Comparison of ENCODE assay signal across 15 cellular contexts in the genomic region with DNA sequence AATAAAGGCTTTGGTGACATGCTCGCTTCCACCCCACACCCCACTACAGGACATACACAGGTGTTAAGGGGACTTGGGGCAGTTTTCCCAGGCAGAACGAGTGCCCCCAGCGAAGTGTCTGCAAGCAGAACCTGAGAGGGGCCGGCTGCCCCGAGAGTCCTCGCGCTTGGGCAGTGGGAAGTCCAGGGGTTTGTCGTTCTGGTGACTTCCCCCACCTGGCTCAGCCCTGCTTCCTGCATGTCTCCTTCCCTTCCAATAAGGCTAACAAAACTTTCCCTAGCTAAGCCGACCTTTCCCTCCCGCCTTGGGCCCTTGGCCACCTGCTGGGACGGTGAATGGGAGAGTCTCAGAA. TPM values are rescaled to one million over a fixed set of nuclear protein-coding genes. Genes with fewer than 3 reads are reported as not detected.
DNase-seq lines count a peak whose midpoint lies in the region; ATAC-seq, FAIRE-seq and TF ChIP-seq lines count a peak whose summit lies in the region.
"Had no signal": no experiment of that assay in that cellular context is flagged by ENCODE, and none has a peak within 500 bp of the region (broad histone marks: within the 10 kb centered on the region; RNA-seq: fewer than 3 reads in every experiment).

No MANE protein-coding gene starts in this region.

- intact Hi-C loops in dorsolateral prefrontal cortex (cut with DNase I) (no loop called here), lower lobe of right lung (cut with DNase I) (no loop called here), testis (cut with DNase I; ENCODE audit: low total_unique reads) (no loop called here)

- H3K36me3 ChIP-seq in lower lobe of right lung = no peaks in the 10 kb centered on the region
- H3K36me3 ChIP-seq in testis (ENCODE audit: low read depth, missing control alignments) = no peaks in the 10 kb centered on the region

- H3K9me3 ChIP-seq in lower lobe of right lung (no peaks in the 10 kb centered on the region), testis (no peaks in the 10 kb centered on the region)

- 49 to 71% methylated on average over 10 to 11 of the region's 11 CpGs for WGBS in testis, 2 donors

- H3K4me1 ChIP-seq in lower lobe of right lung = peaks cover 34% of the 10 kb centered on the region
- peaks cover 7% of the 10 kb centered on the region for H3K4me1 ChIP-seq in testis

- ATAC-seq in lower lobe of right lung = peak; percentile 16 to 17
- no peak for ATAC-seq in GM19397 (IDR thresholded peaks at IDR 0.05; ENCODE audit: unreplicated experiment)

- peak overlapping the region in 4 of 59 donors; percentile 11 to 31 (median 30) for H3K27ac ChIP-seq in dorsolateral prefrontal cortex
- peak overlapping the region; percentile 70 for H3K27ac ChIP-seq in lower lobe of right lung
- H3K27ac ChIP-seq in testis = no peak overlapping the region

- TF ChIP-seq POLR2A in testis (IDR thresholded peaks at IDR 0.05) = no peak

- no peak for TF ChIP-seq CTCF in dorsolateral prefrontal cortex (IDR thresholded peaks at IDR 0.05 in 54 of 56, conservative IDR thresholded peaks at IDR 0.05 in 2 of 56; ENCODE audit: low read depth in 1 of 56, partially characterized antibody in 56 of 56)
- TF ChIP-seq CTCF in lower lobe of right lung (IDR thresholded peaks at IDR 0.05) = no peak
- no peak for TF ChIP-seq CTCF in testis (IDR thresholded peaks at IDR 0.05)

- no peak for FAIRE-seq in HTR-8/SVneo (lab: Jason Lieb, UNC)
- FAIRE-seq: A204.1, D721Med had no signal

- H3K4me3 ChIP-seq in dorsolateral prefrontal cortex (peak overlapping the region in 44 of 59 donors; percentile 15 to 64 (median 47)), lower lobe of right lung (peak overlapping the region; percentile 61), testis (peak overlapping the region; percentile 25 to 50)

- DNase-seq in NCI-H146 (lab: John Stamatoyannopoulos, UW) = peak; percentile 35
- DNase-seq in NCI-H146 treated with DMSO at 0.1 percent for 48 hours (lab: John Stamatoyannopoulos, UW; ENCODE audit: unreplicated experiment) = no peak
- no peak for DNase-seq in dorsolateral prefrontal cortex
- DNase-seq in lower lobe of right lung = no peak
- DNase-seq in testis = no peak
- DNase-seq in NCI-H1436 treated with DMSO at 0.1 percent for 48 hours (lab: John Stamatoyannopoulos, UW) = no peak
- no peak for DNase-seq in HTR-8/SVneo (ENCODE audit: insufficient read length, low spot score)
- DNase-seq: activated CD8-positive, alpha-beta memory T cell treated with anti-CD3 and anti-CD28 coated beads, Interleukin-2, amount 10 ng/mL, durations not matched to agents 7 days and 5 days; NCI-H187; SHP77; T-helper 9 cell had no signal

- peaks cover 0 to 95% (median 55%) of the 10 kb centered on the region in 45 donors for H3K27me3 ChIP-seq in dorsolateral prefrontal cortex
- H3K27me3 ChIP-seq in lower lobe of right lung (ENCODE audit: low read depth) = peaks cover 24% of the 10 kb centered on the region
- H3K27me3 ChIP-seq in testis = no peaks in the 10 kb centered on the region

RNA-seq across cellular contexts. Expression of gene VWA2, which starts 0.9 kb away (rescaled TPM):
- total RNA-seq in dorsolateral prefrontal cortex (1 to 10 TPM in 110 of 120 experiments, under 1 TPM in 10; 0.45 to 6.3 (median 2.0) TPM), lower lobe of right lung (10.6 TPM), testis (1 to 10 TPM; 2.4 TPM)
- 2.6 TPM for polyA plus RNA-seq in testis (ENCODE audit: insufficient read depth, low read depth, low replicate concordance)
- total RNA-seq: activated CD8-positive, alpha-beta memory T cell treated with anti-CD3 and anti-CD28 coated beads, Interleukin-2, amount 10 ng/mL, durations not matched to agents 7 days and 5 days; chondrocyte had no signal
